ENCODE assay signal across 9 cellular contexts in the genomic region with DNA sequence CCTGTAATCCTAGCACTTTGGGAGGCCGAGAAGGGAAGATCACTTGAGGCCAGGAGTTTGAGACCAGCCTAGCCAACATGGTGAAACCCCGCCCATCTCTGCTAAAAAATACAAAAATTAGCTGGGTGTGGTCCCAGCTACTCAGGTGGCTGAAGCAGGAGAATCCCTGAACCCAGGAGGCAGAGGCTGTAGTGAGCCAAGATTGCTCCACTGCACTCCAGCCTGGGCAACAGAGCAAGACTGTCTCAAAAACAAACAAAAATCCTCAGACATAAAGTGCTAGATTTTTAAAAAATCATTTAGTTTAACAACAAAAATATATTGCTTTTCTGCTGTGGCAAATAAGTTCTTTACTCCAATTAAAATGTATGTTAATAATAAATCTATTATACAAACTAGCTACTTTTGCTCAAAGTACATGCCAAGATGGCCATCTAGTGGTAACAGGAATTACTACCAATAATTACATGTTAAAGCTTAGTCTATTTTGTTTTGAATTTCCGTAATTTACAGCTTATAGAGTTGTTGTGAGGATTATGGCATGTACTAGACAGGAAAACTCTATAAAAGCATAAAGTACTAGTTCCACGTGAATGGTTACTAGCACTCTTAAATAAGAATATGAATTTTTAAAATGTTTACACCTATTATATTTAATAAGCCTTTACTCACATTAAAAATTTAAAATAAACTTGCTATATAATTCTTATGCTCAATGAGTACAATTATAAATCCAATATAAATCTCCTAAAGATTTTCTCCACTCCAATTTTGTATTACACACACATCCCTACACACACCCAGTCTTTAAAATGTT. TPM values are rescaled to one million over a fixed set of nuclear protein-coding genes. Genes with fewer than 3 reads are reported as not detected.
DNase-seq lines count a peak whose midpoint lies in the region; ATAC-seq and TF ChIP-seq lines count a peak whose summit lies in the region.
"Had no signal": no experiment of that assay in that cellular context is flagged by ENCODE, and none has a peak within 500 bp of the region (broad histone marks: within the 10 kb centered on the region; RNA-seq: fewer than 3 reads in every experiment).

No MANE protein-coding gene starts in this region.

- H3K27ac ChIP-seq in prostate gland = no peak overlapping the region
- H3K27ac ChIP-seq in aorta (ENCODE audit: low read depth in 1 of 2, low read length in 2 of 2) = no peak overlapping the region

- H3K9me3 ChIP-seq in prostate gland = no peaks in the 10 kb centered on the region
- no peaks in the 10 kb centered on the region for H3K9me3 ChIP-seq in aorta (ENCODE audit: control insufficient read depth, low read length)
- H3K9me3 ChIP-seq: BLaER1 treated with 17β-estradiol and CSF1 and Interleukin-3, amounts not matched to agents 10 nM and 100 nM had no signal

- no peak for TF ChIP-seq POLR2A in prostate gland (IDR thresholded peaks at IDR 0.05)

- H3K27me3 ChIP-seq in prostate gland (replicated peaks; ENCODE audit: insufficient read depth) (no peaks in the 10 kb centered on the region), aorta (ENCODE audit: control insufficient read depth in 1 of 2, insufficient read depth in 2 of 2, low read length in 1 of 2) (no peaks in the 10 kb centered on the region)
- H3K27me3 ChIP-seq: BLaER1 treated with 17β-estradiol and CSF1 and Interleukin-3, amounts not matched to agents 10 nM and 100 nM had no signal

- no peak overlapping the region for H3K4me3 ChIP-seq in prostate gland
- no peak overlapping the region for H3K4me3 ChIP-seq in aorta (ENCODE audit: low read length in 2 of 2)
- H3K4me3 ChIP-seq: BLaER1 treated with 17β-estradiol and CSF1 and Interleukin-3, amounts not matched to agents 10 nM and 100 nM had no signal

- H3K4me1 ChIP-seq in prostate gland (replicated peaks) (no peaks in the 10 kb centered on the region), aorta (ENCODE audit: control insufficient read depth in 1 of 2, insufficient read depth in 2 of 2, low read length in 2 of 2) (no peaks in the 10 kb centered on the region)

- H3K36me3 ChIP-seq in prostate gland (no peaks in the 10 kb centered on the region), aorta (ENCODE audit: control insufficient read depth in 1 of 2, insufficient read depth in 2 of 2, low read length in 1 of 2) (no peaks in the 10 kb centered on the region)

- intact Hi-C loops in prostate gland (cut with DNase I) = no loop called here
- intact Hi-C loops in aorta (cut with DNase I) = no loop called here

- in situ Hi-C loops in KBM-7 (cut with MboI; ENCODE audit: low pct_unique_long_range_greater_than_20kb, low sequenced_read_pairs) = no loop called here

- DNase-seq in DMS79 treated with DMSO at 0.1 percent for 48 hours (lab: John Stamatoyannopoulos, UW) (peak; percentile 2), DMS79 (lab: John Stamatoyannopoulos, UW) (no peak), KBM-7 (peak; percentile 53), SK-N-DZ (ENCODE audit: low spot score) (peak; percentile 32), fibroblast of gingiva (ENCODE audit: low read depth) (peak; percentile 40), prostate gland (ENCODE audit: low spot score) (no peak), aorta (no peak)

- ATAC-seq in HG03175 (IDR thresholded peaks at IDR 0.05; ENCODE audit: unreplicated experiment) (no peak), aorta (ENCODE audit: low FRiP score) (no peak)

- TF ChIP-seq CTCF in prostate gland (IDR thresholded peaks at IDR 0.05) = peak; percentile 43 to 73 (median 63)

- WGBS in prostate gland = 53% methylated on average over 4 of the region's 4 CpGs
- WGBS in aorta, 2 donors = 60% methylated on average over 4 of the region's 4 CpGs

RNA-seq across cellular contexts. Expression of a gene that starts 39.0 kb away (rescaled TPM):
- 47.9 and 56.9 TPM in 2 replicates for polyA plus RNA-seq in SK-N-DZ (2014; cell fraction: cytosol; rRNA removed)
- 32.4 and 38.5 TPM in 2 replicates for polyA plus RNA-seq in SK-N-DZ (2014; cell fraction: nucleus; rRNA removed)
- 10 to 100 TPM; 31.8 to 34.1 TPM for total RNA-seq in prostate gland
- total RNA-seq in aorta = 10 to 100 TPM; 14.3 to 18.5 TPM
- 1 to 10 TPM; 4.0 to 4.5 TPM for polyA plus RNA-seq in aorta

RNA-seq across cellular contexts. Expression of a gene that starts 50.5 kb away (rescaled TPM):
- polyA plus RNA-seq in SK-N-DZ (2014; cell fraction: cytosol; rRNA removed) = not detected in 2 replicates
- polyA plus RNA-seq in SK-N-DZ (2014; cell fraction: nucleus; rRNA removed) = 0.10 TPM in 1 of 2 replicates, not detected in the other
- total RNA-seq in prostate gland = 1 to 10 TPM in 1 of 2 donors, not detected in 1; 4.1 TPM
- 10 to 100 TPM in 1 of 2 donors, 1 to 10 TPM in 1; 6.8 to 34.7 TPM for total RNA-seq in aorta
- polyA plus RNA-seq in aorta = under 1 TPM in 1 of 2 donors, not detected in 1; 0.38 TPM

Comparison
In these comparisons a context has a peak if more than half of its experiments do, and no peak if none do; other contexts are left out.
1. DNase-seq: peak in DMS79 treated with DMSO at 0.1 percent for 48 hours (single experiment), KBM-7 (single experiment), SK-N-DZ (single experiment) and fibroblast of gingiva (single experiment); none in DMS79 (single experiment), prostate gland (single experiment) and aorta (0 of 2).